In the genomic region with DNA sequence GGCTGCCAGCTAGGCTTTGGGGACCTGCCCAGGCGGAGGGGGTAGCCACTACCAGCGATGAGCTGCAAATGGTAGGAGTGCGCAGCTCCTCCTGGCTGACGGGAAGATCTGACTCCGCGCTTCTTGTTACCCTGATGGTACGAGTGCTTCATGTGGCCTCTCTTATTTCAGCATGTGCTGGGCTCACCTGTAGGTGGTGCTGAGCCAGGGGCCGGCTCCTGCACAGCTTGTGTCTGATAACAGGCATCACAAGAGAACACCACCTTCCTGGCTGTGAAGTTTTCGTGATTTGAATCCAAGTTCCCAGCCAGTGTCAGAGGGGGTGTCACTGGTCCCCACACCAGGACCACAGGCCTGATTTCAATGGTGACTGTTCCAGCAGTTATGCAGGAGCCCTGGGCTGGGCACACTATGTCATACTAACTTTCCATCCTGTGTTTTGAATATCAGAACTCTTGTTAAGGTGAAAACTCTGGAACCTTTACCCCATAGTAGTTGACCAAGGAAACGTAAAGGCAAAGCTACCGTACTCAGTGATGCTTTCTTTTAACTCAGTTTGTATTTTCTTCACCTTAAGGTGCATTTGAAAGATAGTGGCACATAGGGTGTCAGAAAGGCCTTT, we compare ENCODE assay signal across 17 cellular contexts. TPM values are rescaled to one million over a fixed set of nuclear protein-coding genes. Genes with fewer than 3 reads are reported as not detected.
A peak's percentile ranks its signal among the peaks of the same experiment; 100 is the strongest.
DNase-seq lines count a peak whose midpoint lies in the region; ATAC-seq, FAIRE-seq and TF ChIP-seq lines count a peak whose summit lies in the region.
"Had no signal": no experiment of that assay in that cellular context is flagged by ENCODE, and none has a peak within 500 bp of the region (broad histone marks: within the 10 kb centered on the region; RNA-seq: fewer than 3 reads in every experiment).

No MANE protein-coding gene starts in this region.

- H3K27ac ChIP-seq in DND-41 (ENCODE audit: low read length) = peak overlapping the region; percentile 78
- H3K27ac ChIP-seq: coronary artery, parathyroid adenoma, SJCRH30, upper lobe of right lung had no signal

- intact Hi-C loops in activated B cell treated with CpG ODN at 0.5 μM for 24 hours (cut with micrococcal nuclease) = loop anchor here (2.0 to 10.0 kb wide), 2 partner anchors 28 to 78 kb away; a partner anchor contains a TSS

- peak overlapping the region; percentile 56; the same call in 1 of the 2 replicates for H3K4me2 ChIP-seq in DND-41 (ENCODE audit: insufficient read depth, low read length)

- CTCF ChIA-PET in activated B cell treated with CpG ODN at 0.5 μM for 24 hours (lab: Charles Lee) = interaction anchor here (1.0 to 1.6 kb wide), 3 partner anchors 10 to 450 kb away, joined by 5 to 8 read pairs (median 6); no protein-coding TSS in a partner anchor

- no peak overlapping the region; the same call in 1 of the 2 replicates for H2AFZ ChIP-seq in DND-41 (ENCODE audit: low read depth, low read length)
- H2AFZ ChIP-seq: parathyroid adenoma had no signal

- FAIRE-seq in GM19239 (lab: Jason Lieb, UNC) = peak; percentile 91

- POLR2A ChIA-PET in activated B cell treated with CpG ODN at 0.5 μM for 24 hours (lab: Charles Lee) = interaction anchor here (0.9 to 1.2 kb wide), 3 partner anchors 43 to 569 kb away, joined by 3 to 4 read pairs (median 4); a partner anchor contains a TSS

- TF ChIP-seq CTCF in DND-41 (IDR thresholded peaks at IDR 0.05; ENCODE audit: borderline replicate concordance, extremely low read depth, low read length, poor library complexity, severe bottlenecking) (peak; percentile 36), activated B cell treated with CpG ODN at 0.5 μM for 24 hours (IDR thresholded peaks at IDR 0.05) (no peak), progenitor cell of endocrine pancreas (IDR thresholded peaks at IDR 0.05; ENCODE audit: unreplicated experiment) (no peak)

- peak overlapping the region in 1 of 2 experiments; percentile 10; a peak in 1 of 4 replicates for H3K4me3 ChIP-seq in DND-41 (ENCODE audit: low read depth in 1 of 2, low read length in 2 of 2)
- H3K4me3 ChIP-seq: coronary artery, SJCRH30, upper lobe of right lung had no signal

- DNase-seq in DND-41 (no peak), GM19239 (ENCODE audit: insufficient read length, low spot score) (no peak), activated B cell treated with CpG ODN at 0.5 μM for 24 hours (no peak), NCI-H2227 (lab: John Stamatoyannopoulos, UW; ENCODE audit: unreplicated experiment) (no peak), progenitor cell of endocrine pancreas (ENCODE audit: low spot score, unreplicated experiment) (no peak), SHP77 (lab: John Stamatoyannopoulos, UW) (no peak)
- DNase-seq in activated CD4-positive, alpha-beta T cell treated with anti-CD3 and anti-CD28 coated beads for 1 hour = no peak
- DNase-seq: ACHN, MM.1S, SJCRH30, upper lobe of right lung had no signal

- H3K4me1 Mint-ChIP-seq in activated B cell treated with CpG ODN at 0.5 μM for 24 hours (peaks cover 68% of the 10 kb centered on the region), progenitor cell of endocrine pancreas (ENCODE audit: low read depth) (no peaks in the 10 kb centered on the region)

- H3K27me3 Mint-ChIP-seq in activated B cell treated with CpG ODN at 0.5 μM for 24 hours = no peaks in the 10 kb centered on the region
- peaks cover 2% of the 10 kb centered on the region for H3K27me3 Mint-ChIP-seq in progenitor cell of endocrine pancreas

- H3K4me3 Mint-ChIP-seq in activated B cell treated with CpG ODN at 0.5 μM for 24 hours (peak overlapping the region; percentile 62), progenitor cell of endocrine pancreas (ENCODE audit: low read depth) (no peak overlapping the region)
- H3K4me3 Mint-ChIP-seq: mesothelial cell of epicardium had no signal

- H3K4me1 ChIP-seq in DND-41 (ENCODE audit: insufficient read depth, low read length) = peaks cover 42% of the 10 kb centered on the region
- H3K4me1 ChIP-seq: parathyroid adenoma, SJCRH30 had no signal

- H3K27me3 ChIP-seq in DND-41 (ENCODE audit: insufficient read depth, low read length, poor library complexity) = no peaks in the 10 kb centered on the region
- H3K27me3 ChIP-seq: SJCRH30, upper lobe of right lung had no signal

- no peaks in the 10 kb centered on the region for H3K79me2 ChIP-seq in DND-41 (ENCODE audit: insufficient read depth, low read length)
- H3K79me2 ChIP-seq: parathyroid adenoma had no signal

- H3K9me3 ChIP-seq in DND-41 (ENCODE audit: insufficient read depth, low read length, severe bottlenecking) = no peaks in the 10 kb centered on the region
- H3K9me3 ChIP-seq: SJCRH30, upper lobe of right lung had no signal

- peaks cover 2% of the 10 kb centered on the region; the same call in 1 of the 2 replicates for H4K20me1 ChIP-seq in DND-41 (ENCODE audit: insufficient read depth, low read length)

- H3K9ac ChIP-seq in DND-41 (ENCODE audit: low read depth, low read length) = peak overlapping the region; percentile 25
- H3K9ac ChIP-seq: parathyroid adenoma had no signal

- H3K36me3 ChIP-seq in DND-41 (ENCODE audit: insufficient read depth, low read length) = no peaks in the 10 kb centered on the region
- H3K36me3 ChIP-seq: SJCRH30 had no signal

- H3K9me3 Mint-ChIP-seq in activated B cell treated with CpG ODN at 0.5 μM for 24 hours (no peaks in the 10 kb centered on the region), progenitor cell of endocrine pancreas (ENCODE audit: low read depth) (no peaks in the 10 kb centered on the region)
- H3K9me3 Mint-ChIP-seq: mesothelial cell of epicardium had no signal

- no peak for ATAC-seq in DND-41 (ENCODE audit: insufficient read depth, low read depth)
- ATAC-seq in HG02870 (IDR thresholded peaks at IDR 0.05; ENCODE audit: unreplicated experiment) = peak; percentile 6
- peak; percentile 23 for ATAC-seq in activated B cell treated with CpG ODN at 0.5 μM for 24 hours (ENCODE audit: low read depth)
- ATAC-seq: HCT116 had no signal

- H3K27ac Mint-ChIP-seq in activated B cell treated with CpG ODN at 0.5 μM for 24 hours = peak overlapping the region; percentile 82
- H3K27ac Mint-ChIP-seq in progenitor cell of endocrine pancreas = no peak overlapping the region
- H3K27ac Mint-ChIP-seq: mesothelial cell of epicardium had no signal

- no peaks in the 10 kb centered on the region for H3K36me3 Mint-ChIP-seq in activated B cell treated with CpG ODN at 0.5 μM for 24 hours (ENCODE audit: low read depth)
- H3K36me3 Mint-ChIP-seq in progenitor cell of endocrine pancreas (ENCODE audit: insufficient read depth) = peaks cover 2% of the 10 kb centered on the region

RNA-seq across cellular contexts. Expression of a gene that starts 28.0 kb away (rescaled TPM):
- total RNA-seq in activated B cell treated with CpG ODN at 0.5 μM for 24 hours (0.15 and 0.38 TPM in 2 replicates), progenitor cell of endocrine pancreas (9.7 and 10.9 TPM in 2 replicates)
- total RNA-seq: NCI-H460, SJCRH30 had no signal

RNA-seq across cellular contexts. Expression of a gene that starts 43.4 kb away (rescaled TPM):
- total RNA-seq in activated B cell treated with CpG ODN at 0.5 μM for 24 hours (24.5 and 33.3 TPM in 2 replicates), progenitor cell of endocrine pancreas (27.2 and 27.3 TPM in 2 replicates)
